Comparison of ENCODE assay signal across 1 cellular context in the genomic region with DNA sequence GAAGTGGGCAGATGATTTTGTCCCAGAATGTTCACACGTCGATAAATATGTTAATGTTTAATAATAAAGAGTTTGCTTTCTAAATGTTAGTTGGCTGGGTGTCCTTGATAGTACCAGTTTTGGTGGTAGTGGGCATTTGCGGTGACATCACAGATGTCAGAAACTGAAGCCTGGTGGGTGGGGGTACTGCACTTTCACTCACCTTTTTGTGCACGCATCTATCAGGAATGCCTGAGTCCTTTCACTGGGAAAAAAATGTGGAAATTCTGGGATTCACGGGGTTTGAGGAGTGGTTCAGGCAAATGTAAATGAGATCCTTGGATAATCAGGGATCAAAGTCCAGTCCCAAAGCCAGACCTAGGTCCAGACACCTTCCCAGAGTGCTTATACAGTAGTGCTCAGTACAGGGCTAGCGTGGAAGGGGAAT.
TF ChIP-seq lines count a peak whose summit lies in the region.

No MANE protein-coding gene starts in this region.

TF ChIP-seq in HepG2, 621 proteins besides CTCF, POLR2A, EP300 and RAD21 (continued from another document):
- TF ChIP-seq, protein P1, sequence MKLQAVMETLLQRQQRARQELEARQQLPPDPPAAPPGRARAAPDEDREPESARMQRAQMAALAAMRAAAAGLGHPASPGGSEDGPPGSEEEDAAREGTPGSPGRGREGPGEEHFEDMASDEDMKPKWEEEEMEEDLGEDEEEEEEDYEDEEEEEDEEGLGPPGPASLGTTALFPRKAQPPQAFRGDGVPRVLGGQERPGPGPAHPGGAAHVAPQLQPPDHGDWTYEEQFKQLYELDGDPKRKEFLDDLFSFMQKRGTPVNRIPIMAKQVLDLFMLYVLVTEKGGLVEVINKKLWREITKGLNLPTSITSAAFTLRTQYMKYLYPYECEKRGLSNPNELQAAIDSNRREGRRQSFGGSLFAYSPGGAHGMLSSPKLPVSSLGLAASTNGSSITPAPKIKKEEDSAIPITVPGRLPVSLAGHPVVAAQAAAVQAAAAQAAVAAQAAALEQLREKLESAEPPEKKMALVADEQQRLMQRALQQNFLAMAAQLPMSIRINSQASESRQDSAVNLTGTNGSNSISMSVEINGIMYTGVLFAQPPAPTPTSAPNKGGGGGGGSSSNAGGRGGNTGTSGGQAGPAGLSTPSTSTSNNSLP (IDR thresholded peaks at IDR 0.05; ENCODE audit: low read depth, low read length), result peak; percentile 25; the same call in 1 of the 2 replicates
- TF ChIP-seq SKI (IDR thresholded peaks at IDR 0.05; ENCODE audit: partially characterized antibody), result peak; percentile 50
- TF ChIP-seq, protein P2, sequence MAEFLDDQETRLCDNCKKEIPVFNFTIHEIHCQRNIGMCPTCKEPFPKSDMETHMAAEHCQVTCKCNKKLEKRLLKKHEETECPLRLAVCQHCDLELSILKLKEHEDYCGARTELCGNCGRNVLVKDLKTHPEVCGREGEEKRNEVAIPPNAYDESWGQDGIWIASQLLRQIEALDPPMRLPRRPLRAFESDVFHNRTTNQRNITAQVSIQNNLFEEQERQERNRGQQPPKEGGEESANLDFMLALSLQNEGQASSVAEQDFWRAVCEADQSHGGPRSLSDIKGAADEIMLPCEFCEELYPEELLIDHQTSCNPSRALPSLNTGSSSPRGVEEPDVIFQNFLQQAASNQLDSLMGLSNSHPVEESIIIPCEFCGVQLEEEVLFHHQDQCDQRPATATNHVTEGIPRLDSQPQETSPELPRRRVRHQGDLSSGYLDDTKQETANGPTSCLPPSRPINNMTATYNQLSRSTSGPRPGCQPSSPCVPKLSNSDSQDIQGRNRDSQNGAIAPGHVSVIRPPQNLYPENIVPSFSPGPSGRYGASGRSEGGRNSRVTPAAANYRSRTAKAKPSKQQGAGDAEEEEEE (CRISPR knock-in tag; IDR thresholded peaks at IDR 0.05; ENCODE audit: borderline replicate concordance), result no peak
- TF ChIP-seq SNRNP70 (IDR thresholded peaks at IDR 0.05; ENCODE audit: low read depth, low read length), result no peak
- TF ChIP-seq, protein P3, sequence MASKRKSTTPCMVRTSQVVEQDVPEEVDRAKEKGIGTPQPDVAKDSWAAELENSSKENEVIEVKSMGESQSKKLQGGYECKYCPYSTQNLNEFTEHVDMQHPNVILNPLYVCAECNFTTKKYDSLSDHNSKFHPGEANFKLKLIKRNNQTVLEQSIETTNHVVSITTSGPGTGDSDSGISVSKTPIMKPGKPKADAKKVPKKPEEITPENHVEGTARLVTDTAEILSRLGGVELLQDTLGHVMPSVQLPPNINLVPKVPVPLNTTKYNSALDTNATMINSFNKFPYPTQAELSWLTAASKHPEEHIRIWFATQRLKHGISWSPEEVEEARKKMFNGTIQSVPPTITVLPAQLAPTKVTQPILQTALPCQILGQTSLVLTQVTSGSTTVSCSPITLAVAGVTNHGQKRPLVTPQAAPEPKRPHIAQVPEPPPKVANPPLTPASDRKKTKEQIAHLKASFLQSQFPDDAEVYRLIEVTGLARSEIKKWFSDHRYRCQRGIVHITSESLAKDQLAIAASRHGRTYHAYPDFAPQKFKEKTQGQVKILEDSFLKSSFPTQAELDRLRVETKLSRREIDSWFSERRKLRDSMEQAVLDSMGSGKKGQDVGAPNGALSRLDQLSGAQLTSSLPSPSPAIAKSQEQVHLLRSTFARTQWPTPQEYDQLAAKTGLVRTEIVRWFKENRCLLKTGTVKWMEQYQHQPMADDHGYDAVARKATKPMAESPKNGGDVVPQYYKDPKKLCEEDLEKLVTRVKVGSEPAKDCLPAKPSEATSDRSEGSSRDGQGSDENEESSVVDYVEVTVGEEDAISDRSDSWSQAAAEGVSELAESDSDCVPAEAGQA (IDR thresholded peaks at IDR 0.05; ENCODE audit: low read depth), result no peak
- TF ChIP-seq, protein P3 (CRISPR knock-in tag; IDR thresholded peaks at IDR 0.05; ENCODE audit: borderline replicate concordance), result 0 out of 2 replicates have a peak, but pooled peaks have one; percentile 61
- peak; percentile 67 for TF ChIP-seq CREB1 (IDR thresholded peaks at IDR 0.05)
- TF ChIP-seq CREB1 (CRISPR knock-in tag; IDR thresholded peaks at IDR 0.05), result no peak
- TF ChIP-seq ZNF878 (CRISPR knock-in tag; IDR thresholded peaks at IDR 0.05), result 0 out of 2 replicates have a peak, but pooled peaks have one; percentile 57
- TF ChIP-seq MED13 (CRISPR knock-in tag; IDR thresholded peaks at IDR 0.05), result 0 out of 2 replicates have a peak, but pooled peaks have one; percentile 4
TF ChIP-seq in HepG2: peak in this region for 32.
